Comparison of ENCODE assay signal across 9 cellular contexts in the genomic region with DNA sequence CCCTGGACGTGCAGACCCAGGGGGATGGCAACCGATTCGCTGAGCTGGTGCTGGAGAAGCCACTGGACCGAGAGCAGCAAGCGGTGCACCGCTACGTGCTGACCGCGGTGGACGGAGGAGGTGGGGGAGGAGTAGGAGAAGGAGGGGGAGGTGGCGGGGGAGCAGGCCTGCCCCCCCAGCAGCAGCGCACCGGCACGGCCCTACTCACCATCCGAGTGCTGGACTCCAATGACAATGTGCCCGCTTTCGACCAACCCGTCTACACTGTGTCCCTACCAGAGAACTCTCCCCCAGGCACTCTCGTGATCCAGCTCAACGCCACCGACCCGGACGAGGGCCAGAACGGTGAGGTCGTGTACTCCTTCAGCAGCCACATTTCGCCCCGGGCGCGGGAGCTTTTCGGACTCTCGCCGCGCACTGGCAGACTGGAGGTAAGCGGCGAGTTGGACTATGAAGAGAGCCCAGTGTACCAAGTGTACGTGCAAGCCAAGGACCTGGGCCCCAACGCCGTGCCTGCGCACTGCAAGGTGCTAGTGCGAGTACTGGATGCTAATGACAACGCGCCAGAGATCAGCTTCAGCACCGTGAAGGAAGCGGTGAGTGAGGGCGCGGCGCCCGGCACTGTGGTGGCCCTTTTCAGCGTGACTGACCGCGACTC. TPM values are rescaled to one million over a fixed set of nuclear protein-coding genes. Genes with fewer than 3 reads are reported as not detected.
A peak's percentile ranks its signal among the peaks of the same experiment; 100 is the strongest.
DNase-seq lines count a peak whose midpoint lies in the region; ATAC-seq and TF ChIP-seq lines count a peak whose summit lies in the region.
"Had no signal": no experiment of that assay in that cellular context is flagged by ENCODE, and none has a peak within 500 bp of the region (broad histone marks: within the 10 kb centered on the region; RNA-seq: fewer than 3 reads in every experiment).

No MANE protein-coding gene starts in this region.

- no peak overlapping the region for H3K27ac Mint-ChIP-seq in CD14-positive monocyte
- H3K27ac Mint-ChIP-seq in activated T-helper 17 cell treated with anti-CD3 and anti-CD28 coated beads, Interleukin-2, amount 50 U/mL, for 72 hours: no peak overlapping the region

- H3K4me3 Mint-ChIP-seq in CD14-positive monocyte: peak overlapping the region in 1 of 2 donors; percentile 83
- H3K4me3 Mint-ChIP-seq in activated T-helper 17 cell treated with anti-CD3 and anti-CD28 coated beads, Interleukin-2, amount 50 U/mL, for 72 hours: no peak overlapping the region

- peaks cover 4 to 8% of the 10 kb centered on the region in 2 donors for H3K36me3 Mint-ChIP-seq in CD14-positive monocyte
- H3K36me3 Mint-ChIP-seq in activated T-helper 17 cell treated with anti-CD3 and anti-CD28 coated beads, Interleukin-2, amount 50 U/mL, for 72 hours (ENCODE audit: low read depth): peaks cover 8% of the 10 kb centered on the region

- peaks cover 19% of the 10 kb centered on the region for H3K4me1 Mint-ChIP-seq in CD14-positive monocyte
- H3K4me1 Mint-ChIP-seq in activated T-helper 17 cell treated with anti-CD3 and anti-CD28 coated beads, Interleukin-2, amount 50 U/mL, for 72 hours: peaks cover 16% of the 10 kb centered on the region

- no peaks in the 10 kb centered on the region for H3K36me3 ChIP-seq in cardiac muscle cell
- H3K36me3 ChIP-seq in muscle layer of duodenum (ENCODE audit: control insufficient read depth in 1 of 2, insufficient read depth in 2 of 2, low read length in 2 of 2): no peaks in the 10 kb centered on the region

- H3K4me1 ChIP-seq in cardiac muscle cell (ENCODE audit: low read depth) (peaks cover 6% of the 10 kb centered on the region), muscle layer of duodenum (ENCODE audit: control insufficient read depth in 1 of 2, insufficient read depth in 2 of 2, low read length in 2 of 2) (peaks cover 6 to 68% of the 10 kb centered on the region in 2 donors)

- H3K9me3 ChIP-seq in cardiac muscle cell (ENCODE audit: low read depth) (no peaks in the 10 kb centered on the region), muscle layer of duodenum (ENCODE audit: control insufficient read depth in 1 of 2, low read length in 2 of 2) (no peaks in the 10 kb centered on the region)

- H3K27ac ChIP-seq in cardiac muscle cell (no peak overlapping the region), muscle layer of duodenum (ENCODE audit: low read length) (no peak overlapping the region)

- H3K27me3 Mint-ChIP-seq in CD14-positive monocyte (ENCODE audit: low read depth in 3 of 3): peaks cover 83 to 87% (median 86%) of the 10 kb centered on the region in 3 donors
- peaks cover 51% of the 10 kb centered on the region for H3K27me3 Mint-ChIP-seq in activated T-helper 17 cell treated with anti-CD3 and anti-CD28 coated beads, Interleukin-2, amount 50 U/mL, for 72 hours

- peak overlapping the region; percentile 50 for H3K4me3 ChIP-seq in cardiac muscle cell
- peak overlapping the region; percentile 75 to 76 for H3K4me3 ChIP-seq in muscle layer of duodenum (ENCODE audit: low read depth in 1 of 2, low read length in 2 of 2)

- DNase-seq in cardiac muscle cell (ENCODE audit: low read depth in 1 of 2, low spot score in 1 of 2) (peak; percentile 16 to 58), left cardiac atrium (no peak), dermis blood vessel endothelial cell (peak; percentile 12), CD14-positive monocyte (ENCODE audit: low spot score) (no peak), D341Med (ENCODE audit: low spot score) (no peak)
- DNase-seq in activated CD8-positive, alpha-beta memory T cell treated with anti-CD3 and anti-CD28 coated beads for 24 hours: no peak
- DNase-seq: stimulated activated naive CD4-positive, alpha-beta T cell treated with Interleukin-2 at 50 U/mL for 16 hours had no signal

- H3K9me3 Mint-ChIP-seq in CD14-positive monocyte: peaks cover 4 to 38% (median 21%) of the 10 kb centered on the region in 7 donors
- peaks cover 4% of the 10 kb centered on the region for H3K9me3 Mint-ChIP-seq in activated T-helper 17 cell treated with anti-CD3 and anti-CD28 coated beads, Interleukin-2, amount 50 U/mL, for 72 hours

- ATAC-seq in left cardiac atrium: no peak
- no peak for ATAC-seq in activated T-helper 17 cell treated with anti-CD3 and anti-CD28 coated beads, Interleukin-2, amount 50 U/mL, for 72 hours (replicated peaks)

- H3K27me3 ChIP-seq in cardiac muscle cell (peaks cover 50% of the 10 kb centered on the region), muscle layer of duodenum (ENCODE audit: low read depth, low read length) (peaks cover 44% of the 10 kb centered on the region)

- TF ChIP-seq CTCF in cardiac muscle cell (IDR thresholded peaks at IDR 0.05; ENCODE audit: low read depth, low read length): no peak
- TF ChIP-seq CTCF in CD14-positive monocyte (IDR thresholded peaks at IDR 0.05): no peak

- intact Hi-C loops in left cardiac atrium (cut with DNase I): no loop called here
- intact Hi-C loops in CD14-positive monocyte (cut with micrococcal nuclease): no loop called here

RNA-seq across cellular contexts. Expression of gene PCDH10, which starts 1.7 kb away (rescaled TPM):
- total RNA-seq in cardiac muscle cell: 1.1 and 3.0 TPM in 2 replicates
- 0.50 and 0.57 TPM in 2 replicates for polyA plus RNA-seq in cardiac muscle cell
- total RNA-seq in left cardiac atrium: under 1 TPM; 0.32 to 0.39 TPM
- under 0.01 and 0.14 TPM in 2 replicates for total RNA-seq in dermis blood vessel endothelial cell
- not detected for polyA plus RNA-seq in CD14-positive monocyte
- total RNA-seq in activated T-helper 17 cell treated with anti-CD3 and anti-CD28 coated beads, Interleukin-2, amount 50 U/mL, for 72 hours: not detected

Comparison
In these comparisons a context has a peak if more than half of its experiments do, and no peak if none do; other contexts are left out.
1. DNase-seq: peak in cardiac muscle cell (2 of 2) and dermis blood vessel endothelial cell (single experiment); none in left cardiac atrium (single experiment), CD14-positive monocyte (single experiment), D341Med (single experiment) and activated CD8-positive, alpha-beta memory T cell treated with anti-CD3 and anti-CD28 coated beads for 24 hours (single experiment).